In the genomic region with DNA sequence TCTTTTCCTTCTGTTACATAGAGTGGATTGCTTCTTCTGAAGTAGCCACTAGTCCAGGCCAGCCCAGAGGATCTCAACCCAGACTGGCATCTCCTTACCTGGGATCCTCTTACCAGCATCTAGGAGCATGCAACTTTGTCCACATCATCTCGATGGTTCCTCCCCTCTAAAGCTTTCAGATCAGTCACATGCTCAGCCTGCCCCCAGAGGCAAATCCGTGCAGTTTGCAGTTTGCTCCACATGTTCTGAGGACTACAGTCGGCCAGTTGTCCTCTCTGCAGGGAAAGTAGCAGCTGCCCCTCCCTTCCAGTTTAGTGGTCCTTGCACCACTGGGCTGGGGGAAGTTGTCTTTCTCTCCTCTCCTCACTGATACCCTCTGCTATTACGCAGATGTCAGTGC, we compare ENCODE assay signal across 17 cellular contexts.
A peak's percentile ranks its signal among the peaks of the same experiment; 100 is the strongest.
DNase-seq lines count a peak whose midpoint lies in the region; ATAC-seq and TF ChIP-seq lines count a peak whose summit lies in the region.
"Had no signal": no experiment of that assay in that cellular context is flagged by ENCODE, and none has a peak within 500 bp of the region (broad histone marks: within the 10 kb centered on the region; RNA-seq: fewer than 3 reads in every experiment).

No MANE protein-coding gene starts in this region.

- DNase-seq in AG08395 (ENCODE audit: low spot score) (peak; percentile 30), RPMI8226 (peak; percentile 35), epidermal melanocyte (ENCODE audit: insufficient read length, low spot score) (peak; percentile 48), DMS79 treated with DMSO at 0.1 percent for 48 hours (lab: John Stamatoyannopoulos, UW) (no peak), ureter (ENCODE audit: low spot score) (no peak)
- DNase-seq: activated CD4-positive, alpha-beta T cell treated with anti-CD3 and anti-CD28 coated beads, Interleukin-2, amount 50 U/mL, for 4 hours; activated naive CD4-positive, alpha-beta T cell; amygdala; central memory CD4-positive, alpha-beta T cell; COR-L47; effector memory CD8-positive, alpha-beta T cell; islet precursor cell; stimulated activated CD8-positive, alpha-beta memory T cell treated with anti-CD3 and anti-CD28 coated beads, Interleukin-4, amount 100 ng/mL, for 48 hours; SW 1271 had no signal

- no peak for ATAC-seq in GM21423 (IDR thresholded peaks at IDR 0.05; ENCODE audit: unreplicated experiment)
- no peak for ATAC-seq in HG02610 (IDR thresholded peaks at IDR 0.05; ENCODE audit: unreplicated experiment)
- ATAC-seq: effector memory CD8-positive, alpha-beta T cell had no signal

- peak; percentile 9 for TF ChIP-seq CTCF in GM12873 (IDR thresholded peaks at IDR 0.05; ENCODE audit: insufficient read depth, low read depth, low read length, missing control alignments)

Comparison
In these comparisons a context has a peak if more than half of its experiments do, and no peak if none do; other contexts are left out.
1. DNase-seq: peak in AG08395 (single experiment), RPMI8226 (single experiment) and epidermal melanocyte (single experiment); none in DMS79 treated with DMSO at 0.1 percent for 48 hours (single experiment) and ureter (single experiment).